ENCODE assay signal across 19 cellular contexts in the genomic region with DNA sequence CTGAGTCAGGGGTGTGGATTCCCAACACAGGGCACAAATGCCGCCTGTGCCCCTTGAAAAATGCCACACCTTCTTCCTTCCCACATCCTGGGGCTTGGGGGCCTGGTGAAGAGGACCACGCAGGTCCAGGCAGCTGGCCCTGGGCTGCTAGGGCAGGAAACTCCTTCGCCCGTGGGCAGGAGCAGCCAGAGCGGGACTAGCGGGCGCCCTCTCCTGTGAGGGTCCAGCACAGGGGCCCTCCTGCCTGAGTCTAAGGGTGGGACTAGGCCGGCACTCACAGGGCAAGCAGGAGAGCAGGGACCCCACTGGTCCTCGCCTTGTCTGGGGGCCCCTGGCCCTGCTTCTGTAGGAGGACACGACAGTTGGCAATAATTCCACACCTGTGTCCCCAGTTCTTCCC.
"Had no signal": no experiment of that assay in that cellular context is flagged by ENCODE, and none has a peak within 500 bp of the region (broad histone marks: within the 10 kb centered on the region; RNA-seq: fewer than 3 reads in every experiment).

No MANE protein-coding gene starts in this region.

- H3K4me1 ChIP-seq: adrenal gland, breast epithelium had no signal

- DNase-seq: activated CD4-positive, alpha-beta T cell treated with anti-CD3 and anti-CD28 coated beads for 1 hour; activated CD4-positive, alpha-beta T cell treated with anti-CD3 and anti-CD28 coated beads, Interleukin-2, amount 10 ng/mL, durations not matched to agents 24 days and 14 days; activated CD4-positive, alpha-beta T cell treated with anti-CD3 and anti-CD28 coated beads, Interleukin-2, amount 50 U/mL, for 48 hours; activated CD8-positive, alpha-beta memory T cell treated with anti-CD3 and anti-CD28 coated beads, Interleukin-2, amount 50 U/mL, for 4 hours; activated gamma-delta T cell treated with Interleukin-2 at 50 U/mL for 16 hours; activated naive CD4-positive, alpha-beta T cell treated with anti-CD3 and anti-CD28 coated beads, Interleukin-2, amount 50 U/mL, for 16 hours; activated naive CD8-positive, alpha-beta T cell treated with anti-CD3 and anti-CD28 coated beads, Interleukin-2, amount 10 ng/mL, durations not matched to agents 7 days and 5 days; activated T-cell treated with anti-CD3 and anti-CD28 coated beads, Interleukin-2, amount 50 U/mL, for 72 hours; anterior cingulate cortex; Kasumi-1; KBM-7; NCI-H1105 treated with DMSO at 0.1 percent for 48 hours; NCI-H1436 treated with DMSO at 0.1 percent for 48 hours; NCI-H187; NCI-H2081; SHP77 treated with DMSO at 0.1 percent for 48 hours had no signal

- H3K4me3 ChIP-seq: adrenal gland, Peyer's patch had no signal

- H3K36me3 ChIP-seq: adrenal gland, breast epithelium, Peyer's patch had no signal

- H3K27ac ChIP-seq: adrenal gland, breast epithelium had no signal

- ATAC-seq: activated T-cell treated with anti-CD3 and anti-CD28 coated beads, Interleukin-2, amount 50 U/mL, for 72 hours had no signal

- H3K9me3 ChIP-seq: adrenal gland, breast epithelium, Peyer's patch had no signal

- H3K27me3 ChIP-seq: adrenal gland, breast epithelium, Peyer's patch had no signal
